8 cellular contexts compared by ENCODE assay signal in genomic region chr16:29996773-29997250, GRCh38. TPM values are rescaled to one million over a fixed set of nuclear protein-coding genes. Genes with fewer than 3 reads are reported as not detected.
DNase-seq lines count a peak whose midpoint lies in the region; ATAC-seq and TF ChIP-seq lines count a peak whose summit lies in the region.

No MANE protein-coding gene starts in this region.

- no peaks in the 10 kb centered on the region for H3K9me3 Mint-ChIP-seq in chondrocyte (ENCODE audit: low read depth)
- H3K9me3 Mint-ChIP-seq in naive thymus-derived CD4-positive, alpha-beta T cell = no peaks in the 10 kb centered on the region

- H3K4me1 ChIP-seq in naive thymus-derived CD4-positive, alpha-beta T cell (ENCODE audit: control insufficient read depth in 2 of 2, insufficient read depth in 2 of 2, low read length in 2 of 2) = peaks cover 16 to 18% of the 10 kb centered on the region in 2 donors

- intact Hi-C loops in naive thymus-derived CD4-positive, alpha-beta T cell (cut with micrococcal nuclease) = loop anchor here (1.0 to 10.0 kb wide), 16 partner anchors 24 to 1132 kb away; partner anchors contain the start of genes CDIPT (in 2 of the 2), FBXL19 (in 2 of the 2), KCTD13 (in 2 of the 2) and TAOK2 (in 2 of the 2)

- peak overlapping the region; percentile 96 for H3K4me3 Mint-ChIP-seq in chondrocyte (ENCODE audit: unreplicated experiment)
- H3K4me3 Mint-ChIP-seq in naive thymus-derived CD4-positive, alpha-beta T cell = peak overlapping the region; percentile 86 to 99 (median 98)

- ATAC-seq in naive thymus-derived CD4-positive, alpha-beta T cell = no peak
- ATAC-seq in HG03439 (IDR thresholded peaks at IDR 0.05; ENCODE audit: unreplicated experiment) (no peak), HG03565 (IDR thresholded peaks at IDR 0.05; ENCODE audit: unreplicated experiment) (no peak)

- DNase-seq in BJ (ENCODE audit: low read depth) (no peak), chondrocyte (ENCODE audit: low spot score) (no peak), COLO668 (lab: John Stamatoyannopoulos, UW; ENCODE audit: unreplicated experiment) (no peak)
- DNase-seq in naive thymus-derived CD4-positive, alpha-beta T cell = no peak
- no peak for DNase-seq in stimulated activated CD8-positive, alpha-beta memory T cell treated with anti-CD3 and anti-CD28 coated beads, Interleukin-4, amount 100 ng/mL, for 48 hours

- peak overlapping the region; percentile 96 for H3K27ac ChIP-seq in KOPT-K1 (ENCODE audit: low read depth, low read length, poor library complexity, severe bottlenecking)
- H3K27ac ChIP-seq in naive thymus-derived CD4-positive, alpha-beta T cell (ENCODE audit: low read depth, low read length) = peak overlapping the region; percentile 99

- peaks cover 24% of the 10 kb centered on the region for H3K4me1 Mint-ChIP-seq in chondrocyte (ENCODE audit: low read depth)
- H3K4me1 Mint-ChIP-seq in naive thymus-derived CD4-positive, alpha-beta T cell = peaks cover 24 to 53% (median 38%) of the 10 kb centered on the region in 7 donors

- H3K9me3 ChIP-seq in KOPT-K1 (ENCODE audit: insufficient read depth, low read length, poor library complexity, severe bottlenecking) = no peaks in the 10 kb centered on the region
- H3K9me3 ChIP-seq in naive thymus-derived CD4-positive, alpha-beta T cell (ENCODE audit: control insufficient read depth in 2 of 3, low read length in 3 of 3) = no peaks in the 10 kb centered on the region

- peaks cover 17% of the 10 kb centered on the region for H3K36me3 ChIP-seq in BJ (ENCODE audit: control insufficient read depth, insufficient read depth, low read length)
- peaks cover 72% of the 10 kb centered on the region for H3K36me3 ChIP-seq in KOPT-K1 (ENCODE audit: insufficient read depth, low read length)
- H3K36me3 ChIP-seq in naive thymus-derived CD4-positive, alpha-beta T cell (ENCODE audit: control insufficient read depth in 2 of 3, insufficient read depth in 3 of 3, low read length in 3 of 3) = peaks cover 0 to 59% (median 0%) of the 10 kb centered on the region in 3 experiments

- TF ChIP-seq CTCF in BJ (IDR thresholded peaks at IDR 0.05; ENCODE audit: insufficient read depth, low read depth, low read length) = no peak
- no peak for TF ChIP-seq CTCF in chondrocyte (IDR thresholded peaks at IDR 0.05)

- POLR2A ChIA-PET in BJ (lab: Charles Lee) = no interaction called here
- POLR2A ChIA-PET in naive thymus-derived CD4-positive, alpha-beta T cell (lab: Charles Lee) = interaction anchor here (0.7 to 3.3 kb wide), 11 partner anchors 9 to 614 kb away, joined by 3 to 26 read pairs (median 10); partner anchors contain the start of genes KCTD13, TAOK2 and TMEM219

- peak overlapping the region; percentile 94 for H3K27ac Mint-ChIP-seq in chondrocyte (ENCODE audit: unreplicated experiment)
- H3K27ac Mint-ChIP-seq in naive thymus-derived CD4-positive, alpha-beta T cell = peak overlapping the region; percentile 93 to 99 (median 97)

- peaks cover 8% of the 10 kb centered on the region for H3K36me3 Mint-ChIP-seq in chondrocyte (ENCODE audit: low read depth)
- peaks cover 0 to 27% (median 3%) of the 10 kb centered on the region in 5 donors for H3K36me3 Mint-ChIP-seq in naive thymus-derived CD4-positive, alpha-beta T cell

- H3K4me3 ChIP-seq in BJ (ENCODE audit: low read depth, low read length) = peak overlapping the region; percentile 90
- peak overlapping the region; percentile 100 for H3K4me3 ChIP-seq in naive thymus-derived CD4-positive, alpha-beta T cell (ENCODE audit: low read length)

- no peaks in the 10 kb centered on the region for H3K27me3 Mint-ChIP-seq in chondrocyte (ENCODE audit: low read depth)
- no peaks in the 10 kb centered on the region for H3K27me3 Mint-ChIP-seq in naive thymus-derived CD4-positive, alpha-beta T cell

- CTCF ChIA-PET in BJ (lab: Yijun Ruan, JAX) = interaction anchor here (0.6 to 1.4 kb wide), 5 partner anchors 8 to 296 kb away, joined by 3 to 8 read pairs (median 3); partner anchors contain the start of gene PAGR1
- CTCF ChIA-PET in naive thymus-derived CD4-positive, alpha-beta T cell (lab: Charles Lee) = interaction anchor here (0.7 to 1.4 kb wide), 4 partner anchors 80 to 356 kb away, joined by 3 to 6 read pairs (median 4); partner anchors contain the start of gene CDIPT

- H3K27me3 ChIP-seq in BJ (ENCODE audit: control insufficient read depth, insufficient read depth, low read length) = no peaks in the 10 kb centered on the region
- H3K27me3 ChIP-seq in naive thymus-derived CD4-positive, alpha-beta T cell (ENCODE audit: control insufficient read depth in 2 of 2, insufficient read depth in 2 of 2, low read length in 2 of 2) = no peaks in the 10 kb centered on the region

RNA-seq across cellular contexts. Expression of gene INO80E, which starts 0.8 kb away (rescaled TPM):
- 34.5 and 35.6 TPM in 2 replicates for polyA plus RNA-seq in BJ (2011; rRNA removed)
- polyA minus RNA-seq in BJ (2011; rRNA and poly(A)+ RNA removed) = 7.3 and 8.0 TPM in 2 replicates
- total RNA-seq in chondrocyte = 57.1 to 68.5 TPM (median 64.6 TPM) in 3 replicates
- 100 to 1,000 TPM in 2 of 5 experiments, 10 to 100 TPM in 3; 71.7 to 141 (median 95.8) TPM for total RNA-seq in naive thymus-derived CD4-positive, alpha-beta T cell
- polyA plus RNA-seq in naive thymus-derived CD4-positive, alpha-beta T cell = 1 to 10 TPM; 4.3 to 9.3 TPM

RNA-seq across cellular contexts. Expression of gene HIRIP3, which starts 1.4 kb away (rescaled TPM):
- 7.7 and 9.6 TPM in 2 replicates for polyA plus RNA-seq in BJ (2011; rRNA removed)
- polyA minus RNA-seq in BJ (2011; rRNA and poly(A)+ RNA removed) = 3.3 and 4.5 TPM in 2 replicates
- 8.4 to 14.0 TPM (median 9.9 TPM) in 3 replicates for total RNA-seq in chondrocyte
- 10 to 100 TPM; 14.4 to 37.6 (median 17.2) TPM for total RNA-seq in naive thymus-derived CD4-positive, alpha-beta T cell
- polyA plus RNA-seq in naive thymus-derived CD4-positive, alpha-beta T cell = 10 to 100 TPM; 22.6 to 32.9 TPM

RNA-seq across cellular contexts. Expression of gene DOC2A, which starts 14.0 kb away (rescaled TPM):
- polyA plus RNA-seq in BJ (2011; rRNA removed) = 0.26 and 0.64 TPM in 2 replicates
- not detected in 2 replicates for polyA minus RNA-seq in BJ (2011; rRNA and poly(A)+ RNA removed)
- 0.15 to 0.29 TPM in 2 of 3 replicates, not detected in the other for total RNA-seq in chondrocyte
- under 1 TPM in 2 of 5 experiments, not detected in 3; 0.46 to 0.54 TPM for total RNA-seq in naive thymus-derived CD4-positive, alpha-beta T cell
- polyA plus RNA-seq in naive thymus-derived CD4-positive, alpha-beta T cell = under 1 TPM in 1 of 2 donors, not detected in 1; 0.18 TPM

RNA-seq across cellular contexts. Expression of gene TAOK2, which starts 23.1 kb away (rescaled TPM):
- 17.4 and 24.3 TPM in 2 replicates for polyA plus RNA-seq in BJ (2011; rRNA removed)
- 19.0 and 25.8 TPM in 2 replicates for polyA minus RNA-seq in BJ (2011; rRNA and poly(A)+ RNA removed)
- 50.0 to 56.6 TPM (median 50.1 TPM) in 3 replicates for total RNA-seq in chondrocyte
- total RNA-seq in naive thymus-derived CD4-positive, alpha-beta T cell = 10 to 100 TPM; 19.4 to 48.5 (median 42.9) TPM
- polyA plus RNA-seq in naive thymus-derived CD4-positive, alpha-beta T cell = 1 to 10 TPM; 2.9 to 8.1 TPM

RNA-seq across cellular contexts. Expression of gene C16orf92, which starts 26.2 kb away (rescaled TPM):
- polyA plus RNA-seq in BJ (2011; rRNA removed) = not detected in 2 replicates
- polyA minus RNA-seq in BJ (2011; rRNA and poly(A)+ RNA removed) = not detected in 2 replicates
- not detected in 3 replicates for total RNA-seq in chondrocyte
- not detected for total RNA-seq in naive thymus-derived CD4-positive, alpha-beta T cell
- polyA plus RNA-seq in naive thymus-derived CD4-positive, alpha-beta T cell = not detected
